ENCODE assay signal across 8 cellular contexts in genomic region chr9:126806336-126806735, GRCh38. TPM values are rescaled to one million over a fixed set of nuclear protein-coding genes. Genes with fewer than 3 reads are reported as not detected.
DNase-seq lines count a peak whose midpoint lies in the region; ATAC-seq and TF ChIP-seq lines count a peak whose summit lies in the region.

No MANE protein-coding gene starts in this region.

- H3K4me1 ChIP-seq in foreskin keratinocyte (peaks cover 8% of the 10 kb centered on the region), stomach smooth muscle (ENCODE audit: control insufficient read depth, insufficient read depth, low read length) (peaks cover 20% of the 10 kb centered on the region)

- H3K27ac ChIP-seq in foreskin keratinocyte (peak overlapping the region; percentile 83), stomach smooth muscle (ENCODE audit: low read length) (no peak overlapping the region)

- no peak for DNase-seq in activated CD4-positive, alpha-beta T cell treated with anti-CD3 and anti-CD28 coated beads, Interleukin-2, amount 10 ng/mL, durations not matched to agents 24 days and 14 days
- DNase-seq in activated CD4-positive, alpha-beta T cell treated with anti-CD3 and anti-CD28 coated beads for 1 hour = no peak
- DNase-seq in activated B cell treated with CpG ODN at 0.5 μM for 24 hours (no peak), foreskin keratinocyte (no peak), NCI-H2196 treated with DMSO at 0.1 percent for 48 hours (lab: John Stamatoyannopoulos, UW; ENCODE audit: unreplicated experiment) (no peak), activated gamma-delta T cell (lab: John Stamatoyannopoulos, UW) (no peak)

- peaks cover 2% of the 10 kb centered on the region for H3K27me3 Mint-ChIP-seq in activated CD4-positive, alpha-beta T cell treated with anti-CD3 and anti-CD28 coated beads, Interleukin-2, amount 10 ng/mL, durations not matched to agents 24 days and 14 days
- H3K27me3 Mint-ChIP-seq in activated B cell treated with CpG ODN at 0.5 μM for 24 hours = no peaks in the 10 kb centered on the region

- ATAC-seq in activated B cell treated with CpG ODN at 0.5 μM for 24 hours (ENCODE audit: low read depth) (no peak), foreskin keratinocyte (no peak), HG03432 (IDR thresholded peaks at IDR 0.05; ENCODE audit: unreplicated experiment) (no peak)

- peaks cover 31% of the 10 kb centered on the region for H3K4me1 Mint-ChIP-seq in activated CD4-positive, alpha-beta T cell treated with anti-CD3 and anti-CD28 coated beads, Interleukin-2, amount 10 ng/mL, durations not matched to agents 24 days and 14 days
- H3K4me1 Mint-ChIP-seq in activated B cell treated with CpG ODN at 0.5 μM for 24 hours = peaks cover 31% of the 10 kb centered on the region

- peaks cover 8% of the 10 kb centered on the region for H3K9me3 Mint-ChIP-seq in activated CD4-positive, alpha-beta T cell treated with anti-CD3 and anti-CD28 coated beads, Interleukin-2, amount 10 ng/mL, durations not matched to agents 24 days and 14 days
- no peaks in the 10 kb centered on the region for H3K9me3 Mint-ChIP-seq in activated B cell treated with CpG ODN at 0.5 μM for 24 hours

- no peaks in the 10 kb centered on the region for H3K9me3 ChIP-seq in stomach smooth muscle (ENCODE audit: control insufficient read depth in 2 of 2, low read length in 2 of 2)

- H3K9ac ChIP-seq in stomach smooth muscle (ENCODE audit: low read length in 2 of 2) = peak overlapping the region; percentile 84 to 96

- peaks cover 18% of the 10 kb centered on the region for H3K36me3 Mint-ChIP-seq in activated CD4-positive, alpha-beta T cell treated with anti-CD3 and anti-CD28 coated beads, Interleukin-2, amount 10 ng/mL, durations not matched to agents 24 days and 14 days (ENCODE audit: low read depth)
- H3K36me3 Mint-ChIP-seq in activated B cell treated with CpG ODN at 0.5 μM for 24 hours (ENCODE audit: low read depth) = peaks cover 29% of the 10 kb centered on the region

- TF ChIP-seq CTCF in activated B cell treated with CpG ODN at 0.5 μM for 24 hours (IDR thresholded peaks at IDR 0.05) (no peak), foreskin keratinocyte (conservative IDR thresholded peaks at IDR 0.05) (no peak)

- POLR2A ChIA-PET in activated B cell treated with CpG ODN at 0.5 μM for 24 hours (lab: Charles Lee) = interaction anchor here (0.6 to 1.7 kb wide), 3 partner anchors 24 to 645 kb away, joined by 3 to 5 read pairs (median 5); partner anchors contain the start of genes LRSAM1 and RPL12

- H3K27ac Mint-ChIP-seq in activated CD4-positive, alpha-beta T cell treated with anti-CD3 and anti-CD28 coated beads, Interleukin-2, amount 10 ng/mL, durations not matched to agents 24 days and 14 days = peak overlapping the region; percentile 94
- H3K27ac Mint-ChIP-seq in activated B cell treated with CpG ODN at 0.5 μM for 24 hours = peak overlapping the region; percentile 96

- intact Hi-C loops in activated CD4-positive, alpha-beta T cell treated with anti-CD3 and anti-CD28 coated beads, Interleukin-2, amount 10 ng/mL, durations not matched to agents 24 days and 14 days (cut with micrococcal nuclease) = no loop called here
- intact Hi-C loops in activated B cell treated with CpG ODN at 0.5 μM for 24 hours (cut with micrococcal nuclease) = loop anchor here (10.0 kb wide), 1 partner anchor 1562 kb away; the partner anchor contains the start of gene HSPA5

- H3K36me3 ChIP-seq in stomach smooth muscle (ENCODE audit: control insufficient read depth in 2 of 2, insufficient read depth in 2 of 2, low read length in 2 of 2) = no peaks in the 10 kb centered on the region

- peak overlapping the region; percentile 94 for H3K4me3 Mint-ChIP-seq in activated CD4-positive, alpha-beta T cell treated with anti-CD3 and anti-CD28 coated beads, Interleukin-2, amount 10 ng/mL, durations not matched to agents 24 days and 14 days
- H3K4me3 Mint-ChIP-seq in activated B cell treated with CpG ODN at 0.5 μM for 24 hours = peak overlapping the region; percentile 92

- peak overlapping the region; percentile 80 to 94 for H3K4me3 ChIP-seq in stomach smooth muscle (ENCODE audit: low read length in 2 of 2)

- CTCF ChIA-PET in activated B cell treated with CpG ODN at 0.5 μM for 24 hours (lab: Charles Lee) = no interaction called here

- no peaks in the 10 kb centered on the region for H3K27me3 ChIP-seq in foreskin keratinocyte
- H3K27me3 ChIP-seq in stomach smooth muscle (ENCODE audit: control insufficient read depth in 1 of 2, insufficient read depth in 2 of 2, low read length in 2 of 2) = no peaks in the 10 kb centered on the region

RNA-seq across cellular contexts. Expression of gene ZBTB43, which starts 1.5 kb away (rescaled TPM):
- total RNA-seq in activated CD4-positive, alpha-beta T cell treated with anti-CD3 and anti-CD28 coated beads, Interleukin-2, amount 10 ng/mL, durations not matched to agents 24 days and 14 days = 10.6 and 18.8 TPM in 2 replicates
- total RNA-seq in activated B cell treated with CpG ODN at 0.5 μM for 24 hours = 20.3 and 22.8 TPM in 2 replicates
- 7.9 and 10.5 TPM in 2 replicates for total RNA-seq in foreskin keratinocyte
- polyA plus RNA-seq in foreskin keratinocyte = 1.6 and 3.0 TPM in 2 replicates

RNA-seq across cellular contexts. Expression of gene ZBTB34, which starts 54.1 kb away (rescaled TPM):
- total RNA-seq in activated CD4-positive, alpha-beta T cell treated with anti-CD3 and anti-CD28 coated beads, Interleukin-2, amount 10 ng/mL, durations not matched to agents 24 days and 14 days = 7.0 and 7.6 TPM in 2 replicates
- total RNA-seq in activated B cell treated with CpG ODN at 0.5 μM for 24 hours (7.9 and 8.9 TPM in 2 replicates), foreskin keratinocyte (3.9 and 4.3 TPM in 2 replicates)
- 0.86 and 1.2 TPM in 2 replicates for polyA plus RNA-seq in foreskin keratinocyte
